ENCODE assay signal across 23 cellular contexts in the genomic region with DNA sequence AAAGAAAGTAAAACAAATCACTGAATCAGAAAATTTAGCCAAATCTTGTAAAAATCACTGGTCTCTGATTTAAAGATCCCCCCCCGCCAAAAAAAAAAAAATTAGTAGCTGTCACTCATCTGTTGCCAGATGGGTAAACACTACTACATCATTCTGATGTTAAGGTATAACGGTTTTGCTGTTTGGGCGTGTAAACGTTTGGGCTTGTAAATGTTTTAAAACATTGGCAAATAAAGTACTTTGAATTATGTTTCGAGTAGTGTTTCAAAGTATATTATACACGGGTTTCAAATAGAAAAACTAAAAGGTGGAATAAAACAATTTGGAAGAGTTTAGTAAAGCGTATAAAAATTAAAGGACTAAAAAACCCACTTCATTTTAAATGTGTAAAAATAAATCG. TPM values are rescaled to one million over a fixed set of nuclear protein-coding genes. Genes with fewer than 3 reads are reported as not detected.
A peak's percentile ranks its signal among the peaks of the same experiment; 100 is the strongest.
DNase-seq lines count a peak whose midpoint lies in the region; ATAC-seq lines count a peak whose summit lies in the region.
"Had no signal": no experiment of that assay in that cellular context is flagged by ENCODE, and none has a peak within 500 bp of the region (broad histone marks: within the 10 kb centered on the region; RNA-seq: fewer than 3 reads in every experiment).

No MANE protein-coding gene starts in this region.

- CTCF ChIA-PET in CD4-positive, alpha-beta memory T cell (lab: Charles Lee; ENCODE audit: partially characterized antibody) = interaction anchor here (1.8 kb wide), 1 partner anchor 11 kb away, joined by 3 read pairs; no protein-coding TSS in a partner anchor

- DNase-seq in superior temporal gyrus (ENCODE audit: extremely low spot score) (peak; percentile 51), NCI-H128 (lab: John Stamatoyannopoulos, UW; ENCODE audit: unreplicated experiment) (no peak)
- no peak for DNase-seq in CD4-positive, alpha-beta memory T cell
- DNase-seq: activated CD8-positive, alpha-beta T cell treated with anti-CD3 and anti-CD28 coated beads for 36 hours; colonic mucosa; kidney glomerular epithelial cell; NCI-H1417 treated with DMSO at 0.1 percent for 48 hours; NCI-H2171; thyroid gland had no signal

- 70% methylated on average over 2 to 4 of the region's 8 CpGs for WGBS in mesodermal cell (ENCODE audit: insufficient coverage in 2 of 2), 2 experiments

- H3K27ac ChIP-seq in HUES48 (ENCODE audit: low read depth, low read length) (no peak overlapping the region), cingulate gyrus (ENCODE audit: low read depth, low read length) (peak overlapping the region; percentile 94), mesodermal cell (ENCODE audit: low read depth, low read length, severe bottlenecking) (no peak overlapping the region)
- no peak overlapping the region for H3K27ac ChIP-seq in CD4-positive, alpha-beta memory T cell (ENCODE audit: low read depth, low read length)
- H3K27ac ChIP-seq: colonic mucosa, thyroid gland, WERI-Rb-1 had no signal

- no peak overlapping the region for H3K9ac ChIP-seq in HUES48 (ENCODE audit: low read depth, low read length)

- H3K27me3 ChIP-seq in HUES48 (ENCODE audit: control insufficient read depth, insufficient read depth, low read length) = peaks cover 51% of the 10 kb centered on the region
- peaks cover 6% of the 10 kb centered on the region for H3K27me3 ChIP-seq in CD4-positive, alpha-beta memory T cell (ENCODE audit: insufficient read depth, low read length)
- H3K27me3 ChIP-seq: right atrium auricular region, thyroid gland had no signal

- peaks cover 35 to 36% of the 10 kb centered on the region in 2 donors for H3K27me3 Mint-ChIP-seq in CD4-positive, alpha-beta memory T cell

- intact Hi-C loops in CD4-positive, alpha-beta memory T cell (cut with micrococcal nuclease) = no loop called here

- H3K27ac Mint-ChIP-seq in CD4-positive, alpha-beta memory T cell = no peak overlapping the region
- H3K27ac Mint-ChIP-seq: activated CD8-positive, alpha-beta T cell treated with anti-CD3 and anti-CD28 coated beads for 36 hours; activated naive CD4-positive, alpha-beta T cell treated with anti-CD3 and anti-CD28 coated beads, Interleukin-2, amount 50 U/mL, for 72 hours had no signal

- H3K4me3 Mint-ChIP-seq in CD4-positive, alpha-beta memory T cell = peak overlapping the region in 3 of 8 donors; percentile 17 to 84 (median 72)
- H3K4me3 Mint-ChIP-seq: activated CD8-positive, alpha-beta T cell treated with anti-CD3 and anti-CD28 coated beads for 36 hours had no signal

- ATAC-seq in HG02623 (IDR thresholded peaks at IDR 0.05; ENCODE audit: unreplicated experiment) = no peak
- ATAC-seq in HG02870 (IDR thresholded peaks at IDR 0.05; ENCODE audit: unreplicated experiment) = no peak
- ATAC-seq: activated CD8-positive, alpha-beta T cell treated with anti-CD3 and anti-CD28 coated beads for 36 hours; Right ventricle myocardium inferior had no signal

- no peaks in the 10 kb centered on the region for H3K36me3 Mint-ChIP-seq in CD4-positive, alpha-beta memory T cell

- peaks cover 15% of the 10 kb centered on the region for H3K4me1 ChIP-seq in HUES48 (ENCODE audit: control insufficient read depth, insufficient read depth, low read length)
- H3K4me1 ChIP-seq in mesodermal cell (ENCODE audit: control insufficient read depth, insufficient read depth, low read length, poor library complexity, severe bottlenecking) = peaks cover 4% of the 10 kb centered on the region
- H3K4me1 ChIP-seq in CD4-positive, alpha-beta memory T cell (ENCODE audit: insufficient read depth, low read length) = no peaks in the 10 kb centered on the region

- POLR2A ChIA-PET in CD4-positive, alpha-beta memory T cell (lab: Charles Lee; ENCODE audit: partially characterized antibody) = no interaction called here

- peaks cover 6 to 15% (median 8%) of the 10 kb centered on the region in 4 donors for H3K4me1 Mint-ChIP-seq in CD4-positive, alpha-beta memory T cell

- H3K9me3 Mint-ChIP-seq in CD4-positive, alpha-beta memory T cell = peaks cover 0 to 10% (median under 1%) of the 10 kb centered on the region in 8 donors
- H3K9me3 Mint-ChIP-seq: activated CD8-positive, alpha-beta T cell treated with anti-CD3 and anti-CD28 coated beads for 36 hours; activated naive CD4-positive, alpha-beta T cell treated with anti-CD3 and anti-CD28 coated beads, Interleukin-2, amount 50 U/mL, for 72 hours; T-helper 1 cell treated with Interleukin-12 subunit alpha and Interleukin-12 subunit beta and Interleukin-4 antibody, amounts not matched to agents 30 μg/mL and 1 μg/mL, for 36 hours had no signal

- H3K36me3 ChIP-seq in HUES48 (ENCODE audit: control insufficient read depth, insufficient read depth, low read length) = no peaks in the 10 kb centered on the region
- H3K36me3 ChIP-seq in mesodermal cell (ENCODE audit: control insufficient read depth, insufficient read depth, low read length) = no peaks in the 10 kb centered on the region
- no peaks in the 10 kb centered on the region for H3K36me3 ChIP-seq in CD4-positive, alpha-beta memory T cell (ENCODE audit: insufficient read depth, low read length)
- H3K36me3 ChIP-seq: colonic mucosa, right atrium auricular region, thyroid gland, WERI-Rb-1 had no signal

- H3K9me3 ChIP-seq in HUES48 (ENCODE audit: control insufficient read depth, insufficient read depth, low read length) (no peaks in the 10 kb centered on the region), mesodermal cell (ENCODE audit: control insufficient read depth, low read length) (no peaks in the 10 kb centered on the region)
- H3K9me3 ChIP-seq in CD4-positive, alpha-beta memory T cell (ENCODE audit: control insufficient read depth in 1 of 2, low read length in 2 of 2) = no peaks in the 10 kb centered on the region
- H3K9me3 ChIP-seq: colonic mucosa, right atrium auricular region, thyroid gland had no signal

- H3K4me3 ChIP-seq in HUES48 (ENCODE audit: low read depth, low read length) (peak overlapping the region; percentile 68), mesodermal cell (ENCODE audit: extremely low read depth, insufficient read depth, low read length, poor library complexity, severe bottlenecking) (peak overlapping the region; percentile 57)
- no peak overlapping the region for H3K4me3 ChIP-seq in CD4-positive, alpha-beta memory T cell (ENCODE audit: low read length in 2 of 2)

RNA-seq across cellular contexts. Expression of gene TMEM229A, which starts 1.5 kb away (rescaled TPM):
- polyA plus RNA-seq in mesodermal cell (2013, experiment 1 of 2) = 5.9 TPM
- 5.2 TPM for polyA plus RNA-seq in mesodermal cell (2013, experiment 2 of 2)
- not detected for total RNA-seq in CD4-positive, alpha-beta memory T cell
- polyA plus RNA-seq in CD4-positive, alpha-beta memory T cell = not detected
- total RNA-seq: activated CD8-positive, alpha-beta T cell treated with anti-CD3 and anti-CD28 coated beads for 36 hours; activated naive CD4-positive, alpha-beta T cell treated with anti-CD3 and anti-CD28 coated beads, Interleukin-2, amount 50 U/mL, for 72 hours; colonic mucosa; Daoy; endothelial cell of umbilical vein; HT1080; mononuclear cell; Right ventricle myocardium inferior had no signal
- polyA plus RNA-seq: endothelial cell of umbilical vein had no signal

Comparison
In these comparisons a context has a peak if more than half of its experiments do, and no peak if none do; other contexts are left out.
1. H3K4me3 ChIP-seq: peak in HUES48 (single experiment) and mesodermal cell (single experiment); none in CD4-positive, alpha-beta memory T cell (0 of 2).